Comparison of ENCODE assay signal across 9 cellular contexts in the genomic region with DNA sequence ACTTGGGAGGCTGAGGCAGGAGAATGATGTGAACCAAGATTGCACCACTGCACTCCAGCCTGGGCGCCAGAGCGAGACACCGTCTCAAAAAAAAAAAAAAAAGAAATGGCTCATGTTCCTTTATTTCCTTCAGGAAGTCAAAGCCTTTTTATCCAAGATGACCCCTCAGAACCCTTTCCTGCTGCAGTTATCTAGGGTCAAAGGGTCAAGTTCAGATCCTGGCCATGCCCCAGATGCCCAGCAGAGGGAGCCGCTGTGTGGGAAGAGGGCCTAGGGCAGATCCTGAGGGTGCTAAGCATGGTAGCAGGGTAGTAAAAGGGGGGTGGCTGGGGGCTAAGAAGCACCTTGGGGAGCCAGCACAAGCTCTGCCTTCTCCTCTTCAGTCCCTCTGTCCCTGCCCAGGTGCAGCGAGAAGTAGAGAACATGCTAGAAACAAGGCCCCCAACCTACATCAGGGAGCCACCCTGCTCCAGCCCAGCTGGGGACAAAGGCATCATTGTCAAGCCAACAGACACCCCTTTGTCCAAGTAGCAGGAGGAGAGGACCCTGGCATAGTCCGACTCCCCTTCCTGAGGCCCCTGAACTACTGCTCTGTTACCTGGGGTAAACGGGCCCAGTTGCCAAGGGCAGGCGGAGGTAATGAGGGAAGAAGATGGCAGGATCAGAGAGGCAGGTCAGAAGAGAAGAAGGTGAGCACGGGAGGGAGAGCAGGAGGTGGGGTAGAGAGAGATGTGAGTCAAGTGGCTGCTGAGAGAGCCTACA. TPM values are rescaled to one million over a fixed set of nuclear protein-coding genes. Genes with fewer than 3 reads are reported as not detected.
A peak's percentile ranks its signal among the peaks of the same experiment; 100 is the strongest.
DNase-seq lines count a peak whose midpoint lies in the region; ATAC-seq and TF ChIP-seq lines count a peak whose summit lies in the region.
"Had no signal": no experiment of that assay in that cellular context is flagged by ENCODE, and none has a peak within 500 bp of the region (broad histone marks: within the 10 kb centered on the region; RNA-seq: fewer than 3 reads in every experiment).

No MANE protein-coding gene starts in this region.

- H3K4me1 Mint-ChIP-seq in activated CD8-positive, alpha-beta memory T cell treated with anti-CD3 and anti-CD28 coated beads, Interleukin-2, amount 10 ng/mL, durations not matched to agents 7 days and 5 days, result peaks cover 2% of the 10 kb centered on the region
- peaks cover 2 to 23% (median 5%) of the 10 kb centered on the region in 4 donors for H3K4me1 Mint-ChIP-seq in naive thymus-derived CD8-positive, alpha-beta T cell
- peaks cover 10% of the 10 kb centered on the region for H3K4me1 Mint-ChIP-seq in type B pancreatic cell (ENCODE audit: unreplicated experiment)

- H3K9me3 Mint-ChIP-seq in activated CD8-positive, alpha-beta memory T cell treated with anti-CD3 and anti-CD28 coated beads, Interleukin-2, amount 10 ng/mL, durations not matched to agents 7 days and 5 days (ENCODE audit: low read depth), result no peaks in the 10 kb centered on the region
- H3K9me3 Mint-ChIP-seq in naive thymus-derived CD8-positive, alpha-beta T cell, result no peaks in the 10 kb centered on the region
- H3K9me3 Mint-ChIP-seq in type B pancreatic cell, result no peaks in the 10 kb centered on the region

- no peak overlapping the region for H3K27ac Mint-ChIP-seq in activated CD8-positive, alpha-beta memory T cell treated with anti-CD3 and anti-CD28 coated beads, Interleukin-2, amount 10 ng/mL, durations not matched to agents 7 days and 5 days
- no peak overlapping the region for H3K27ac Mint-ChIP-seq in naive thymus-derived CD8-positive, alpha-beta T cell
- H3K27ac Mint-ChIP-seq in type B pancreatic cell, result no peak overlapping the region

- no peak overlapping the region for H3K4me3 Mint-ChIP-seq in activated CD8-positive, alpha-beta memory T cell treated with anti-CD3 and anti-CD28 coated beads, Interleukin-2, amount 10 ng/mL, durations not matched to agents 7 days and 5 days
- H3K4me3 Mint-ChIP-seq in naive thymus-derived CD8-positive, alpha-beta T cell, result no peak overlapping the region
- H3K4me3 Mint-ChIP-seq in type B pancreatic cell, result no peak overlapping the region

- POLR2A ChIA-PET in naive thymus-derived CD8-positive, alpha-beta T cell (lab: Charles Lee), result interaction anchor here (0.8 to 6.0 kb wide), 4 partner anchors 14 to 74 kb away, joined by 3 to 38 read pairs (median 6); a partner anchor contains a TSS

- peaks cover 24% of the 10 kb centered on the region for H3K27me3 Mint-ChIP-seq in activated CD8-positive, alpha-beta memory T cell treated with anti-CD3 and anti-CD28 coated beads, Interleukin-2, amount 10 ng/mL, durations not matched to agents 7 days and 5 days
- peaks cover 5 to 17% (median 11%) of the 10 kb centered on the region in 5 donors for H3K27me3 Mint-ChIP-seq in naive thymus-derived CD8-positive, alpha-beta T cell
- H3K27me3 Mint-ChIP-seq in type B pancreatic cell, result peaks cover 3% of the 10 kb centered on the region

- CTCF ChIA-PET in activated CD8-positive, alpha-beta memory T cell treated with anti-CD3 and anti-CD28 coated beads, Interleukin-2, amount 10 ng/mL, durations not matched to agents 7 days and 5 days (lab: Charles Lee), result interaction anchor here (0.7 to 9.2 kb wide), 30 partner anchors 8 to 1675 kb away, joined by 3 to 80 read pairs (median 5); a partner anchor contains a TSS

- peak; percentile 42 for ATAC-seq in GM18498 (IDR thresholded peaks at IDR 0.05; ENCODE audit: unreplicated experiment)
- peak; percentile 66 for ATAC-seq in activated CD8-positive, alpha-beta memory T cell treated with anti-CD3 and anti-CD28 coated beads, Interleukin-2, amount 10 ng/mL, durations not matched to agents 7 days and 5 days
- ATAC-seq in naive thymus-derived CD8-positive, alpha-beta T cell, result peak; percentile 69 to 70

- TF ChIP-seq CTCF in epithelial cell of esophagus (IDR thresholded peaks at IDR 0.05; ENCODE audit: insufficient read depth, low read depth, low read length, missing control alignments), result peak; percentile 88
- TF ChIP-seq CTCF in type B pancreatic cell (conservative IDR thresholded peaks at IDR 0.05), result peak; percentile 78

- H3K36me3 Mint-ChIP-seq in activated CD8-positive, alpha-beta memory T cell treated with anti-CD3 and anti-CD28 coated beads, Interleukin-2, amount 10 ng/mL, durations not matched to agents 7 days and 5 days, result no peaks in the 10 kb centered on the region
- H3K36me3 Mint-ChIP-seq in naive thymus-derived CD8-positive, alpha-beta T cell, result peaks cover 0 to 2% (median 0%) of the 10 kb centered on the region in 3 donors
- H3K36me3 Mint-ChIP-seq in type B pancreatic cell, result no peaks in the 10 kb centered on the region

- H3K4me3 ChIP-seq in epithelial cell of esophagus (ENCODE audit: low read length), result no peak overlapping the region
- H3K4me3 ChIP-seq: HAP-1 had no signal

- DNase-seq in AG08395 (ENCODE audit: low spot score) (peak; percentile 72), NCI-H128 (lab: John Stamatoyannopoulos, UW; ENCODE audit: unreplicated experiment) (peak; percentile 15), epithelial cell of esophagus (ENCODE audit: low read depth) (peak; percentile 54), type B pancreatic cell (ENCODE audit: extremely low spot score, unreplicated experiment) (no peak), NCI-H524 treated with DMSO at 0.1 percent for 48 hours (lab: John Stamatoyannopoulos, UW) (no peak)
- peak; percentile 79 for DNase-seq in activated CD8-positive, alpha-beta memory T cell treated with anti-CD3 and anti-CD28 coated beads, Interleukin-2, amount 10 ng/mL, durations not matched to agents 7 days and 5 days
- DNase-seq in naive thymus-derived CD8-positive, alpha-beta T cell, result peak; percentile 16 to 79 (median 41)

RNA-seq across cellular contexts. Expression of a gene that starts 6.5 kb away (rescaled TPM):
- total RNA-seq in activated CD8-positive, alpha-beta memory T cell treated with anti-CD3 and anti-CD28 coated beads, Interleukin-2, amount 10 ng/mL, durations not matched to agents 7 days and 5 days, result not detected
- total RNA-seq in naive thymus-derived CD8-positive, alpha-beta T cell, result not detected
- polyA plus RNA-seq in naive thymus-derived CD8-positive, alpha-beta T cell, result under 1 TPM in 1 of 3 donors, not detected in 2; 0.14 TPM
- 0.24 and 0.65 TPM in 2 replicates for total RNA-seq in type B pancreatic cell (ENCODE audit: low replicate concordance)

RNA-seq across cellular contexts. Expression of a gene that starts 13.8 kb away (rescaled TPM):
- 1,000 to 10,000 TPM; 1,232 to 1,373 TPM for total RNA-seq in activated CD8-positive, alpha-beta memory T cell treated with anti-CD3 and anti-CD28 coated beads, Interleukin-2, amount 10 ng/mL, durations not matched to agents 7 days and 5 days
- total RNA-seq in naive thymus-derived CD8-positive, alpha-beta T cell, result 1,000 to 10,000 TPM; 1,109 to 1,141 TPM
- polyA plus RNA-seq in naive thymus-derived CD8-positive, alpha-beta T cell, result 1,000 to 10,000 TPM in 1 of 3 donors, 100 to 1,000 TPM in 2; 932 to 1,177 (median 943) TPM
- total RNA-seq in type B pancreatic cell (ENCODE audit: low replicate concordance), result 1,366 and 2,469 TPM in 2 replicates

RNA-seq across cellular contexts. Expression of a gene that starts 14.4 kb away (rescaled TPM):
- total RNA-seq in activated CD8-positive, alpha-beta memory T cell treated with anti-CD3 and anti-CD28 coated beads, Interleukin-2, amount 10 ng/mL, durations not matched to agents 7 days and 5 days, result 100 to 1,000 TPM; 102 to 113 TPM
- 10 to 100 TPM; 66.6 to 70.5 TPM for total RNA-seq in naive thymus-derived CD8-positive, alpha-beta T cell
- polyA plus RNA-seq in naive thymus-derived CD8-positive, alpha-beta T cell, result 10 to 100 TPM; 23.7 to 34.4 (median 29.4) TPM
- 87.8 and 227 TPM in 2 replicates for total RNA-seq in type B pancreatic cell (ENCODE audit: low replicate concordance)

RNA-seq across cellular contexts. Expression of a gene that starts 30.6 kb away (rescaled TPM):
- 100 to 1,000 TPM in 1 of 2 experiments, 10 to 100 TPM in 1; 90.8 to 104 TPM for total RNA-seq in activated CD8-positive, alpha-beta memory T cell treated with anti-CD3 and anti-CD28 coated beads, Interleukin-2, amount 10 ng/mL, durations not matched to agents 7 days and 5 days
- total RNA-seq in naive thymus-derived CD8-positive, alpha-beta T cell, result 10 to 100 TPM; 79.0 to 83.5 TPM
- polyA plus RNA-seq in naive thymus-derived CD8-positive, alpha-beta T cell, result 100 to 1,000 TPM; 128 to 152 (median 132) TPM
- total RNA-seq in type B pancreatic cell (ENCODE audit: low replicate concordance), result 196 and 229 TPM in 2 replicates

Comparison
In these comparisons a context has a peak if more than half of its experiments do, and no peak if none do; other contexts are left out.
1. DNase-seq: peak in AG08395 (single experiment), NCI-H128 (single experiment), activated CD8-positive, alpha-beta memory T cell treated with anti-CD3 and anti-CD28 coated beads, Interleukin-2, amount 10 ng/mL, durations not matched to agents 7 days and 5 days (single experiment), epithelial cell of esophagus (single experiment) and naive thymus-derived CD8-positive, alpha-beta T cell (10 of 10); none in type B pancreatic cell (single experiment) and NCI-H524 treated with DMSO at 0.1 percent for 48 hours (single experiment).
2. Peak in every context shown above with its lines, with median percentiles within 50 percentile points of each other: ATAC-seq.